In genomic region chr7:103944230-103944900, GRCh38 we compare ENCODE assay signal across 1 cellular context.
TF ChIP-seq lines count a peak whose summit lies in the region.

No MANE protein-coding gene starts in this region.

TF ChIP-seq in K562, 482 proteins besides CTCF, POLR2A, EP300 and RAD21 (continued from another document):
- peak; percentile 85 for TF ChIP-seq ZNF175 (CRISPR knock-in tag; IDR thresholded peaks at IDR 0.05; ENCODE audit: low read depth)
